In genomic region chr15:70505411-70505919, GRCh38 we compare ENCODE assay signal across 9 cellular contexts.
A peak's percentile ranks its signal among the peaks of the same experiment; 100 is the strongest.
DNase-seq lines count a peak whose midpoint lies in the region; ATAC-seq and TF ChIP-seq lines count a peak whose summit lies in the region.
"Had no signal": no experiment of that assay in that cellular context is flagged by ENCODE, and none has a peak within 500 bp of the region (broad histone marks: within the 10 kb centered on the region; RNA-seq: fewer than 3 reads in every experiment).

No MANE protein-coding gene starts in this region.

- peak overlapping the region; percentile 78 for H3K9ac ChIP-seq in OCI-LY3 (ENCODE audit: low read length)

- peaks cover 7% of the 10 kb centered on the region for H3K36me3 Mint-ChIP-seq in activated naive CD4-positive, alpha-beta T cell treated with anti-CD3 and anti-CD28 coated beads for 36 hours (ENCODE audit: low read depth)
- peaks cover 2% of the 10 kb centered on the region for H3K36me3 Mint-ChIP-seq in progenitor cell of endocrine pancreas (ENCODE audit: insufficient read depth)

- TF ChIP-seq CTCF in OCI-LY3 (IDR thresholded peaks at IDR 0.05; ENCODE audit: low read depth, low read length) = no peak
- no peak for TF ChIP-seq CTCF in epithelial cell of esophagus (IDR thresholded peaks at IDR 0.05; ENCODE audit: insufficient read depth, low read depth, low read length, missing control alignments)
- TF ChIP-seq CTCF in progenitor cell of endocrine pancreas (IDR thresholded peaks at IDR 0.05; ENCODE audit: unreplicated experiment) = no peak

- H3K27me3 Mint-ChIP-seq in activated naive CD4-positive, alpha-beta T cell treated with anti-CD3 and anti-CD28 coated beads for 36 hours (ENCODE audit: low read depth) = no peaks in the 10 kb centered on the region
- peaks cover 37% of the 10 kb centered on the region for H3K27me3 Mint-ChIP-seq in progenitor cell of endocrine pancreas

- H3K4me3 ChIP-seq in OCI-LY3 (ENCODE audit: low read length) = peak overlapping the region; percentile 44
- no peak overlapping the region for H3K4me3 ChIP-seq in epithelial cell of esophagus (ENCODE audit: low read length)
- H3K4me3 ChIP-seq: skin epidermis had no signal

- H3K4me1 ChIP-seq in OCI-LY3 (ENCODE audit: low read length) = peaks cover 89% of the 10 kb centered on the region

- peaks cover 10% of the 10 kb centered on the region; the same call in 1 of the 2 replicates for H3K9me3 ChIP-seq in OCI-LY3 (ENCODE audit: insufficient read depth, low read length)

- H3K9me3 Mint-ChIP-seq in activated naive CD4-positive, alpha-beta T cell treated with anti-CD3 and anti-CD28 coated beads for 36 hours = peaks cover 15% of the 10 kb centered on the region
- peaks cover 6% of the 10 kb centered on the region for H3K9me3 Mint-ChIP-seq in progenitor cell of endocrine pancreas (ENCODE audit: low read depth)

- H2AFZ ChIP-seq in OCI-LY3 (ENCODE audit: low read depth, low read length) = no peak overlapping the region

- peaks cover 86% of the 10 kb centered on the region for H3K4me1 Mint-ChIP-seq in activated naive CD4-positive, alpha-beta T cell treated with anti-CD3 and anti-CD28 coated beads for 36 hours (ENCODE audit: low read depth)
- H3K4me1 Mint-ChIP-seq in progenitor cell of endocrine pancreas (ENCODE audit: low read depth) = peaks cover 19% of the 10 kb centered on the region

- peak overlapping the region; percentile 73 for H3K27ac Mint-ChIP-seq in activated naive CD4-positive, alpha-beta T cell treated with anti-CD3 and anti-CD28 coated beads for 36 hours
- no peak overlapping the region for H3K27ac Mint-ChIP-seq in progenitor cell of endocrine pancreas

- ATAC-seq in stimulated activated naive CD8-positive, alpha-beta T cell treated with anti-CD3 and anti-CD28 coated beads, Interleukin-15, Interleukin-2, amounts not matched to agents 100 U/mL and 50 U/mL, for 24 hours = peak; percentile 40
- ATAC-seq in GM18873 (IDR thresholded peaks at IDR 0.05; ENCODE audit: low FRiP score, unreplicated experiment) = no peak

- H3K27me3 ChIP-seq in OCI-LY3 (ENCODE audit: low read depth, low read length) = no peaks in the 10 kb centered on the region

- DNase-seq in activated naive CD4-positive, alpha-beta T cell treated with anti-CD3 and anti-CD28 coated beads for 36 hours = peak; percentile 56
- no peak for DNase-seq in activated naive CD4-positive, alpha-beta T cell treated with Interleukin-2 at 50 U/mL for 16 hours
- DNase-seq in epithelial cell of esophagus (ENCODE audit: low read depth) = peak; percentile 97
- DNase-seq in stimulated activated naive CD8-positive, alpha-beta T cell treated with anti-CD3 and anti-CD28 coated beads, Interleukin-15, Interleukin-2, amounts not matched to agents 100 U/mL and 50 U/mL, for 24 hours = no peak
- no peak for DNase-seq in progenitor cell of endocrine pancreas (ENCODE audit: low spot score, unreplicated experiment)
- DNase-seq in NCI-H345 (lab: John Stamatoyannopoulos, UW) = no peak

- H3K79me2 ChIP-seq in OCI-LY3 (ENCODE audit: low read length) = no peaks in the 10 kb centered on the region

- H3K36me3 ChIP-seq in OCI-LY3 (replicated peaks; ENCODE audit: low read depth, low read length) = peaks cover 10% of the 10 kb centered on the region

- peak overlapping the region; percentile 74 for H3K4me2 ChIP-seq in OCI-LY3 (ENCODE audit: low read length)

- H3K4me3 Mint-ChIP-seq in activated naive CD4-positive, alpha-beta T cell treated with anti-CD3 and anti-CD28 coated beads for 36 hours = no peak overlapping the region
- H3K4me3 Mint-ChIP-seq in progenitor cell of endocrine pancreas (ENCODE audit: low read depth) = no peak overlapping the region

- peak overlapping the region; percentile 95 for H3K27ac ChIP-seq in OCI-LY3 (ENCODE audit: low read length)

- CTCF ChIA-PET in activated naive CD4-positive, alpha-beta T cell treated with anti-CD3 and anti-CD28 coated beads for 36 hours (lab: Charles Lee) = interaction anchor here (0.9 to 12.3 kb wide), 8 partner anchors 10 to 1042 kb away, joined by 3 to 120 read pairs (median 4); no protein-coding TSS in a partner anchor

- H4K20me1 ChIP-seq in OCI-LY3 (ENCODE audit: insufficient read depth, low read length) = no peaks in the 10 kb centered on the region

- intact Hi-C loops in activated naive CD4-positive, alpha-beta T cell treated with anti-CD3 and anti-CD28 coated beads for 36 hours (cut with micrococcal nuclease) = loop anchor here (2.0 to 5.0 kb wide), 4 partner anchors 43 to 408 kb away; partner anchors contain the start of gene TLE3

Comparison
In these comparisons a context has a peak if more than half of its experiments do, and no peak if none do; other contexts are left out.
1. DNase-seq: peak in activated naive CD4-positive, alpha-beta T cell treated with anti-CD3 and anti-CD28 coated beads for 36 hours (single experiment) and epithelial cell of esophagus (single experiment); none in activated naive CD4-positive, alpha-beta T cell treated with Interleukin-2 at 50 U/mL for 16 hours (single experiment), stimulated activated naive CD8-positive, alpha-beta T cell treated with anti-CD3 and anti-CD28 coated beads, Interleukin-15, Interleukin-2, amounts not matched to agents 100 U/mL and 50 U/mL, for 24 hours (single experiment), progenitor cell of endocrine pancreas (single experiment) and NCI-H345 (single experiment).